ENCODE assay signal across 16 cellular contexts in genomic region chr22:47202819-47203553, GRCh38.
"Had no signal": no experiment of that assay in that cellular context is flagged by ENCODE, and none has a peak within 500 bp of the region (broad histone marks: within the 10 kb centered on the region; RNA-seq: fewer than 3 reads in every experiment).

No MANE protein-coding gene starts in this region.

- ATAC-seq: activated CD8-positive, alpha-beta T cell treated with anti-CD3 and anti-CD28 coated beads, Interleukin-2, amount 10 ng/mL, durations not matched to agents 7 days and 5 days; body of pancreas; stimulated activated naive B cell treated with anti-CD40 and anti-IgM and Interleukin-4, amounts not matched to agents 10 μg/mL and 1 μg/mL and 100 μg/mL, for 72 hours; T-helper 17 cell; WTC11 had no signal

- H3K4me3 ChIP-seq: body of pancreas, coronary artery, tibial artery had no signal

- H3K4me1 ChIP-seq: tibial artery had no signal

- H3K36me3 ChIP-seq: tibial artery had no signal

- DNase-seq: activated CD4-positive, alpha-beta T cell treated with anti-CD3 and anti-CD28 coated beads for 48 hours; activated CD8-positive, alpha-beta T cell treated with anti-CD3 and anti-CD28 coated beads, Interleukin-2, amount 10 ng/mL, durations not matched to agents 7 days and 5 days; activated naive CD8-positive, alpha-beta T cell treated with anti-CD3 and anti-CD28 coated beads for 36 hours; amygdala; central memory CD4-positive, alpha-beta T cell; effector CD4-positive, alpha-beta T cell; foreskin fibroblast; mesendoderm; nephron progenitor cell; stimulated activated CD4-positive, alpha-beta T cell treated with anti-CD3 and anti-CD28 coated beads, Interleukin-12 subunit alpha, Interleukin-12 subunit beta, amount 100 ng/mL, for 4 hours; stimulated activated naive B cell treated with anti-CD40 and anti-IgM and Interleukin-4, amounts not matched to agents 10 μg/mL and 1 μg/mL and 100 μg/mL, for 72 hours; T-helper 17 cell; tibial artery had no signal

- H3K9me3 ChIP-seq: body of pancreas, tibial artery had no signal

- H3K27ac ChIP-seq: body of pancreas, coronary artery, tibial artery had no signal

- H3K27me3 ChIP-seq: body of pancreas had no signal
